ENCODE assay signal across 1 cellular context in the genomic region with DNA sequence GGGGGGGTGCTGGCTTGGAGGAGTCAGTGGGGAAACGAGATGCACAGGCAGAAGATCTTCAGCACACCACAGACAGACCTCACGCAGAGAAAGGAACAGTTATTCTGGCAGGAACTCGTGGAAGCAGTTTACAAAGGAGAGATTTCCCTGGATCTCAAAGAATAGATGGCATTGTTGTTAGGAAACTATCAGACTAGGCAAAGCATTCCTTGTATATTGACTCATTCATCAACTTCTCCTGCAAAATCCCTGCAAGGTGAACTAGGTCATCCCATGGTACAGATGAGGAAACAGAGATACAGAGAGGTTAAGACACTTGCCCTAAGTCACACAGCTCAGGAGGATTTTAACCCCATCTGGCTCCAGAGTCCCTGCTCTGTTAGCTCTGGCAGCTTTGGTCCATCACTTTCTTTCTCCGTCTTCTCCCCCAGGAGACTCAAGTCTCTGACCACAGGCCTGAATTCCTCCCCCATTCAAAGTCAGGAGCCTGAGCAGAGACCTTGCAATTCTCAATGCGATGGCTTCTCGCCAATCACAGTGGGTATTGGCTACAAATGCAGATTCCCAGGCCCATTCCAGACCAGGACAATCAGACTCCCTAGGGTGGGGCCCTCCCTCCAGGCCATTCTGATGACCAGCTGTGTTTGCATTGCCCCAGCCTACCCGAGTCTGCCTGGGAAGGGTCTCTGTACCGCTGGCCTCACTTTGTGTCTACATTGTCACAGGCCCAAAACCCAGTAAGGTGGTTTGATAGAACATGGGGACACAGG.
TF ChIP-seq lines count a peak whose summit lies in the region.

No MANE protein-coding gene starts in this region.

TF ChIP-seq in H1, 55 proteins besides CTCF, POLR2A, EP300 and RAD21:
- TF ChIP-seq KDM1A (IDR thresholded peaks at IDR 0.05; ENCODE audit: borderline replicate concordance, low read length): peak; percentile 81; the same call in 1 of the 2 replicates
- no peak for TF ChIP-seq MAFK (IDR thresholded peaks at IDR 0.05; ENCODE audit: low read depth, low read length)
- TF ChIP-seq KDM5A (IDR thresholded peaks at IDR 0.05; ENCODE audit: low read length): no peak
- no peak for TF ChIP-seq SIRT6 (IDR thresholded peaks at IDR 0.05; ENCODE audit: low read length)
TF ChIP-seq in H1: peak in this region for 1.
